8 cellular contexts compared by ENCODE assay signal in the genomic region with DNA sequence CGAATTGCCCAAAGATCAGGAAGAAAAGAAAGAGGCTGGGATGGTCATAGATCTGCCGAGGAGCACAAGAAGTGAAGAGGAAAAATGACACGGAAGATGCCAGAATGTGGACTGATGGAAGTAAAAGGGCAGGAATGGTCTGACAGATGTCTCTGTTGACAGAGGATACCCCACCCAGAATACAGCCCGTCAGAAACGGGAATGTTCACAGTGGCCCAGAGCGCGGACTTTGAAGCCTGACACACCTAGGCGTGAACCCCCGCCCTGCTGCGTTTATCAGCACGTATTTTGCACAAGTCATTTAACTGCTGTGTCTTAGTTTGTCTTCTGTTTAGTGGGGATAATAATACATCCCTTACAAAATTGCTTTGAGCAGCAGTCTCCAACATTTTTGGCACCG. TPM values are rescaled to one million over a fixed set of nuclear protein-coding genes. Genes with fewer than 3 reads are reported as not detected.
DNase-seq lines count a peak whose midpoint lies in the region; ATAC-seq and TF ChIP-seq lines count a peak whose summit lies in the region.

No MANE protein-coding gene starts in this region.

- peak overlapping the region in 4 of 7 donors; percentile 4 to 93 (median 92) for H3K27ac Mint-ChIP-seq in CD4-positive, alpha-beta memory T cell
- peak overlapping the region; percentile 89 to 97 for H3K27ac Mint-ChIP-seq in natural killer cell

- H3K4me3 ChIP-seq in CD4-positive, alpha-beta memory T cell (ENCODE audit: low read length in 2 of 2) = no peak overlapping the region
- peak overlapping the region; percentile 25 to 44 for H3K4me3 ChIP-seq in cardiac fibroblast (replicated peaks in 1 of 2; ENCODE audit: low read depth in 2 of 2, low read length in 2 of 2)

- no peaks in the 10 kb centered on the region for H3K27me3 ChIP-seq in CD4-positive, alpha-beta memory T cell (ENCODE audit: insufficient read depth, low read length)

- no peak for ATAC-seq in natural killer cell
- ATAC-seq in HG02870 (IDR thresholded peaks at IDR 0.05; ENCODE audit: unreplicated experiment) = no peak
- ATAC-seq in HG02970 (IDR thresholded peaks at IDR 0.05; ENCODE audit: low FRiP score, unreplicated experiment) = no peak

- peaks cover 0 to 4% (median 0%) of the 10 kb centered on the region in 8 donors for H3K9me3 Mint-ChIP-seq in CD4-positive, alpha-beta memory T cell
- H3K9me3 Mint-ChIP-seq in natural killer cell = no peaks in the 10 kb centered on the region

- CTCF ChIA-PET in CD4-positive, alpha-beta memory T cell (lab: Charles Lee; ENCODE audit: partially characterized antibody) = interaction anchor here (0.8 to 5.3 kb wide), 31 partner anchors 8 to 738 kb away, joined by 3 to 209 read pairs (median 7); a partner anchor contains a TSS

- peaks cover 2 to 3% of the 10 kb centered on the region in 2 donors for H3K27me3 Mint-ChIP-seq in CD4-positive, alpha-beta memory T cell
- no peaks in the 10 kb centered on the region for H3K27me3 Mint-ChIP-seq in natural killer cell (ENCODE audit: low read depth in 2 of 2)

- TF ChIP-seq CTCF in cardiac fibroblast (IDR thresholded peaks at IDR 0.05; ENCODE audit: low read depth, low read length) = no peak
- TF ChIP-seq CTCF in natural killer cell (IDR thresholded peaks at IDR 0.05) = no peak

- H3K4me3 Mint-ChIP-seq in CD4-positive, alpha-beta memory T cell = peak overlapping the region in 7 of 8 donors; percentile 79 to 93 (median 85)
- H3K4me3 Mint-ChIP-seq in natural killer cell = peak overlapping the region; percentile 89

- intact Hi-C loops in CD4-positive, alpha-beta memory T cell (cut with micrococcal nuclease) = loop anchor here (1.0 to 10.0 kb wide), 7 partner anchors 27 to 523 kb away; a partner anchor contains a TSS
- intact Hi-C loops in natural killer cell (cut with micrococcal nuclease) = loop anchor here (1.0 kb wide), 5 partner anchors 27 to 214 kb away; a partner anchor contains a TSS

- H3K36me3 ChIP-seq in CD4-positive, alpha-beta memory T cell (ENCODE audit: insufficient read depth, low read length) = no peaks in the 10 kb centered on the region

- no peak overlapping the region for H3K27ac ChIP-seq in CD4-positive, alpha-beta memory T cell (ENCODE audit: low read depth, low read length)

- peaks cover 8 to 14% (median 10%) of the 10 kb centered on the region in 4 donors for H3K4me1 Mint-ChIP-seq in CD4-positive, alpha-beta memory T cell
- H3K4me1 Mint-ChIP-seq in natural killer cell = peaks cover 16% of the 10 kb centered on the region in 2 donors

- H3K36me3 Mint-ChIP-seq in CD4-positive, alpha-beta memory T cell = no peaks in the 10 kb centered on the region
- no peaks in the 10 kb centered on the region for H3K36me3 Mint-ChIP-seq in natural killer cell

- POLR2A ChIA-PET in CD4-positive, alpha-beta memory T cell (lab: Charles Lee; ENCODE audit: partially characterized antibody) = interaction anchor here (1.5 to 2.1 kb wide), 3 partner anchors 27 to 115 kb away, joined by 5 to 15 read pairs (median 7); a partner anchor contains a TSS

- no peaks in the 10 kb centered on the region for H3K9me3 ChIP-seq in CD4-positive, alpha-beta memory T cell (ENCODE audit: control insufficient read depth in 1 of 2, low read length in 2 of 2)

- peaks cover 13% of the 10 kb centered on the region for H3K4me1 ChIP-seq in CD4-positive, alpha-beta memory T cell (ENCODE audit: insufficient read depth, low read length)

- no peak for DNase-seq in CD4-positive, alpha-beta memory T cell
- DNase-seq in LoVo (ENCODE audit: low spot score) (peak; percentile 79), cardiac fibroblast (ENCODE audit: low read depth in 2 of 2) (no peak), natural killer cell (no peak), NAMALWA (ENCODE audit: low spot score) (no peak), GM19238 (ENCODE audit: insufficient read length, low spot score) (no peak)

RNA-seq across cellular contexts. Expression of a gene that starts 27.1 kb away (rescaled TPM):
- total RNA-seq in CD4-positive, alpha-beta memory T cell = 10 to 100 TPM; 81.2 to 91.1 TPM
- polyA plus RNA-seq in CD4-positive, alpha-beta memory T cell = 100 to 1,000 TPM; 136 to 199 TPM
- total RNA-seq in natural killer cell = 100 to 1,000 TPM in 1 of 3 donors, 10 to 100 TPM in 2; 68.4 to 106 (median 85.1) TPM

Comparison
In these comparisons a context has a peak if more than half of its experiments do, and no peak if none do; other contexts are left out.
1. H3K4me3 ChIP-seq: peak in cardiac fibroblast (2 of 2); none in CD4-positive, alpha-beta memory T cell (0 of 2).